8 cellular contexts compared by ENCODE assay signal in genomic region chr1:155856257-155856974, GRCh38. TPM values are rescaled to one million over a fixed set of nuclear protein-coding genes. Genes with fewer than 3 reads are reported as not detected.
DNase-seq lines count a peak whose midpoint lies in the region; ATAC-seq lines count a peak whose summit lies in the region.

No MANE protein-coding gene starts in this region.

- intact Hi-C loops in activated CD4-positive, alpha-beta memory T cell treated with anti-CD3 and anti-CD28 coated beads for 36 hours (cut with micrococcal nuclease) = loop anchor here (5.0 to 10.0 kb wide), 5 partner anchors 36 to 886 kb away; partner anchors contain the start of genes CLK2, HCN3 and MRPL24
- intact Hi-C loops in right cardiac atrium (cut with DNase I) = no loop called here

- no peaks in the 10 kb centered on the region for H3K27me3 Mint-ChIP-seq in activated CD4-positive, alpha-beta memory T cell treated with anti-CD3 and anti-CD28 coated beads for 36 hours

- H3K9me3 ChIP-seq in HAP-1 = no peaks in the 10 kb centered on the region
- no peaks in the 10 kb centered on the region for H3K9me3 ChIP-seq in right cardiac atrium (ENCODE audit: control insufficient read depth, low read length)
- H3K9me3 ChIP-seq in skeletal muscle tissue (ENCODE audit: control insufficient read depth in 3 of 3, low read length in 3 of 3) = no peaks in the 10 kb centered on the region

- H3K4me3 ChIP-seq in HAP-1 (peak overlapping the region; percentile 71), right cardiac atrium (ENCODE audit: low read length) (peak overlapping the region; percentile 49), skeletal muscle tissue (ENCODE audit: low read length in 3 of 3) (peak overlapping the region; percentile 98 to 99 (median 98))

- H3K27ac ChIP-seq in right cardiac atrium (ENCODE audit: low read length) = peak overlapping the region; percentile 55
- H3K27ac ChIP-seq in skeletal muscle tissue (ENCODE audit: low read depth, low read length) = peak overlapping the region; percentile 80

- peaks cover 28% of the 10 kb centered on the region for H3K36me3 ChIP-seq in HAP-1 (replicated peaks)
- H3K36me3 ChIP-seq in skeletal muscle tissue (ENCODE audit: control insufficient read depth in 3 of 3, insufficient read depth in 3 of 3, low read length in 3 of 3) = peaks cover 12 to 30% (median 19%) of the 10 kb centered on the region in 3 donors

- 52% methylated on average over 20 of the region's 20 CpGs for WGBS in right cardiac atrium

- peak overlapping the region; percentile 99 for H3K4me3 Mint-ChIP-seq in activated CD4-positive, alpha-beta memory T cell treated with anti-CD3 and anti-CD28 coated beads for 36 hours

- peaks cover 19% of the 10 kb centered on the region for H3K36me3 Mint-ChIP-seq in activated CD4-positive, alpha-beta memory T cell treated with anti-CD3 and anti-CD28 coated beads for 36 hours

- H3K4me1 ChIP-seq in HAP-1 (peaks cover 12% of the 10 kb centered on the region), right cardiac atrium (ENCODE audit: control insufficient read depth, insufficient read depth, low read length) (no peaks in the 10 kb centered on the region), skeletal muscle tissue (ENCODE audit: control insufficient read depth in 3 of 3, insufficient read depth in 3 of 3, low read length in 3 of 3) (peaks cover 20 to 29% (median 25%) of the 10 kb centered on the region in 3 donors)

- H3K27ac Mint-ChIP-seq in activated CD4-positive, alpha-beta memory T cell treated with anti-CD3 and anti-CD28 coated beads for 36 hours = peak overlapping the region; percentile 97

- peaks cover 54% of the 10 kb centered on the region for H3K4me1 Mint-ChIP-seq in activated CD4-positive, alpha-beta memory T cell treated with anti-CD3 and anti-CD28 coated beads for 36 hours (ENCODE audit: low read depth)

- in situ Hi-C loops in HAP-1 (cut with MboI; ENCODE audit: low sequenced_read_pairs) = no loop called here

- POLR2A ChIA-PET in activated CD4-positive, alpha-beta memory T cell treated with anti-CD3 and anti-CD28 coated beads for 36 hours (lab: Charles Lee) = interaction anchor here (1.3 to 1.4 kb wide), 2 partner anchors 15 to 583 kb away, joined by 3 to 4 read pairs; partner anchors contain the start of gene CLK2

- H3K9me3 Mint-ChIP-seq in activated CD4-positive, alpha-beta memory T cell treated with anti-CD3 and anti-CD28 coated beads for 36 hours = no peaks in the 10 kb centered on the region

- CTCF ChIA-PET in activated CD4-positive, alpha-beta memory T cell treated with anti-CD3 and anti-CD28 coated beads for 36 hours (lab: Charles Lee) = interaction anchor here (0.6 to 1.5 kb wide), 5 partner anchors 13 to 210 kb away, joined by 3 to 8 read pairs (median 3); partner anchors contain the start of gene UBQLN4

- peak overlapping the region; percentile 86 to 97 (median 97) for H3K9ac ChIP-seq in skeletal muscle tissue (ENCODE audit: low read depth in 1 of 3, low read length in 3 of 3)

- no peak for ATAC-seq in right cardiac atrium
- no peak for ATAC-seq in GM18498 (IDR thresholded peaks at IDR 0.05; ENCODE audit: unreplicated experiment)
- ATAC-seq in HG03432 (IDR thresholded peaks at IDR 0.05; ENCODE audit: unreplicated experiment) = no peak
- ATAC-seq in GM21786 (IDR thresholded peaks at IDR 0.05; ENCODE audit: unreplicated experiment) = no peak

- DNase-seq in HAP-1 (ENCODE audit: low spot score in 2 of 2) = no peak
- no peak for DNase-seq in activated CD4-positive, alpha-beta memory T cell treated with anti-CD3 and anti-CD28 coated beads for 36 hours
- no peak for DNase-seq in right cardiac atrium
- DNase-seq in SK-N-DZ (ENCODE audit: low spot score) = no peak

- H3K27me3 ChIP-seq in HAP-1 (ENCODE audit: low read depth) = no peaks in the 10 kb centered on the region
- H3K27me3 ChIP-seq in right cardiac atrium (ENCODE audit: control insufficient read depth, insufficient read depth) = no peaks in the 10 kb centered on the region
- H3K27me3 ChIP-seq in skeletal muscle tissue (ENCODE audit: control insufficient read depth in 3 of 3, insufficient read depth in 3 of 3, low read length in 3 of 3) = no peaks in the 10 kb centered on the region

RNA-seq across cellular contexts. Expression of gene GON4L, which starts 0.6 kb away (rescaled TPM):
- total RNA-seq in activated CD4-positive, alpha-beta memory T cell treated with anti-CD3 and anti-CD28 coated beads for 36 hours = 10 to 100 TPM; 48.0 to 51.2 TPM
- total RNA-seq in right cardiac atrium (10 to 100 TPM; 24.4 to 30.2 (median 27.1) TPM), skeletal muscle tissue (32.9 TPM)
- polyA plus RNA-seq in right cardiac atrium = 13.8 TPM
- 14.5 and 18.2 TPM in 2 replicates for polyA plus RNA-seq in SK-N-DZ (2014; cell fraction: cytosol; rRNA removed)
- polyA plus RNA-seq in SK-N-DZ (2014; cell fraction: nucleus; rRNA removed) = 56.5 and 85.9 TPM in 2 replicates

RNA-seq across cellular contexts. Expression of gene SYT11, which starts 3.0 kb away (rescaled TPM):
- 10 to 100 TPM; 25.0 to 25.1 TPM for total RNA-seq in activated CD4-positive, alpha-beta memory T cell treated with anti-CD3 and anti-CD28 coated beads for 36 hours
- 10 to 100 TPM; 11.4 to 15.4 (median 14.4) TPM for total RNA-seq in right cardiac atrium
- 4.7 TPM for polyA plus RNA-seq in right cardiac atrium
- 10.4 TPM for total RNA-seq in skeletal muscle tissue
- 92.1 and 102 TPM in 2 replicates for polyA plus RNA-seq in SK-N-DZ (2014; cell fraction: cytosol; rRNA removed)
- 34.6 and 40.4 TPM in 2 replicates for polyA plus RNA-seq in SK-N-DZ (2014; cell fraction: nucleus; rRNA removed)

RNA-seq across cellular contexts. Expression of gene RIT1, which starts 54.7 kb away (rescaled TPM):
- total RNA-seq in activated CD4-positive, alpha-beta memory T cell treated with anti-CD3 and anti-CD28 coated beads for 36 hours = 10 to 100 TPM; 19.1 to 21.1 TPM
- 10 to 100 TPM; 21.6 to 26.2 (median 22.5) TPM for total RNA-seq in right cardiac atrium
- 9.4 TPM for polyA plus RNA-seq in right cardiac atrium
- total RNA-seq in skeletal muscle tissue = 21.4 TPM
- polyA plus RNA-seq in SK-N-DZ (2014; cell fraction: cytosol; rRNA removed) = 17.5 and 27.2 TPM in 2 replicates
- polyA plus RNA-seq in SK-N-DZ (2014; cell fraction: nucleus; rRNA removed) = 15.0 and 20.5 TPM in 2 replicates
